In genomic region chr4:39446842-39447573, GRCh38 we compare ENCODE assay signal across 8 cellular contexts. TPM values are rescaled to one million over a fixed set of nuclear protein-coding genes. Genes with fewer than 3 reads are reported as not detected.
DNase-seq lines count a peak whose midpoint lies in the region; ATAC-seq and TF ChIP-seq lines count a peak whose summit lies in the region.

No MANE protein-coding gene starts in this region.

- WGBS in esophagus muscularis mucosa: 3% methylated on average over 22 of the region's 61 CpGs
- WGBS in urinary bladder: 5% methylated on average over 61 of the region's 61 CpGs

- H3K4me3 ChIP-seq in breast epithelium (peak overlapping the region; percentile 39 to 73 (median 49)), esophagus muscularis mucosa (peak overlapping the region; percentile 48 to 58 (median 50)), urinary bladder (ENCODE audit: low read depth, low read length) (peak overlapping the region; percentile 21)

- H3K4me1 ChIP-seq in breast epithelium: no peaks in the 10 kb centered on the region
- peaks cover 9 to 16% (median 15%) of the 10 kb centered on the region in 4 donors for H3K4me1 ChIP-seq in esophagus muscularis mucosa
- H3K4me1 ChIP-seq in urinary bladder (ENCODE audit: insufficient read depth): no peaks in the 10 kb centered on the region

- no peaks in the 10 kb centered on the region for H3K9me3 Mint-ChIP-seq in MCF 10A (ENCODE audit: unreplicated experiment)
- no peaks in the 10 kb centered on the region for H3K9me3 Mint-ChIP-seq in activated CD8-positive, alpha-beta T cell treated with anti-CD3 and anti-CD28 coated beads, Interleukin-2, amount 10 ng/mL, durations not matched to agents 7 days and 5 days (ENCODE audit: insufficient read depth)
- H3K9me3 Mint-ChIP-seq in naive thymus-derived CD8-positive, alpha-beta T cell: no peaks in the 10 kb centered on the region

- TF ChIP-seq POLR2A in breast epithelium (IDR thresholded peaks at IDR 0.05): no peak
- no peak for TF ChIP-seq POLR2A in esophagus muscularis mucosa (IDR thresholded peaks at IDR 0.05; ENCODE audit: low read depth)

- intact Hi-C loops in breast epithelium (cut with DNase I; ENCODE audit: low total_unique reads) (no loop called here), MCF 10A (cut with micrococcal nuclease) (no loop called here), esophagus muscularis mucosa (cut with DNase I) (no loop called here)

- no peak for TF ChIP-seq EP300 in esophagus muscularis mucosa (IDR thresholded peaks at IDR 0.05)

- no peaks in the 10 kb centered on the region for H3K4me1 Mint-ChIP-seq in MCF 10A (ENCODE audit: insufficient read depth, unreplicated experiment)
- H3K4me1 Mint-ChIP-seq in activated CD8-positive, alpha-beta T cell treated with anti-CD3 and anti-CD28 coated beads, Interleukin-2, amount 10 ng/mL, durations not matched to agents 7 days and 5 days (ENCODE audit: low read depth): peaks cover 17% of the 10 kb centered on the region
- H3K4me1 Mint-ChIP-seq in naive thymus-derived CD8-positive, alpha-beta T cell: peaks cover 4 to 11% (median 9%) of the 10 kb centered on the region in 4 donors

- H3K36me3 ChIP-seq in breast epithelium: no peaks in the 10 kb centered on the region
- H3K36me3 ChIP-seq in esophagus muscularis mucosa: peaks cover 0 to 28% (median 14%) of the 10 kb centered on the region in 4 donors
- H3K36me3 ChIP-seq in urinary bladder (ENCODE audit: insufficient read depth): no peaks in the 10 kb centered on the region

- CTCF ChIA-PET in MCF 10A (lab: Yijun Ruan, JAX): interaction anchor here (0.6 kb wide), 1 partner anchor 1835 kb away, joined by 3 read pairs; no protein-coding TSS in a partner anchor
- CTCF ChIA-PET in activated CD8-positive, alpha-beta T cell treated with anti-CD3 and anti-CD28 coated beads, Interleukin-2, amount 10 ng/mL, durations not matched to agents 7 days and 5 days (lab: Charles Lee): interaction anchor here (1.9 kb wide), 1 partner anchor 9 kb away, joined by 6 read pairs; no protein-coding TSS in a partner anchor

- no peaks in the 10 kb centered on the region for H3K9me3 ChIP-seq in breast epithelium
- H3K9me3 ChIP-seq in esophagus muscularis mucosa: no peaks in the 10 kb centered on the region

- peaks cover 46% of the 10 kb centered on the region for H3K36me3 Mint-ChIP-seq in MCF 10A (ENCODE audit: insufficient read depth, unreplicated experiment)
- H3K36me3 Mint-ChIP-seq in activated CD8-positive, alpha-beta T cell treated with anti-CD3 and anti-CD28 coated beads, Interleukin-2, amount 10 ng/mL, durations not matched to agents 7 days and 5 days (ENCODE audit: low read depth): peaks cover 27% of the 10 kb centered on the region
- peaks cover 0 to 23% (median 1%) of the 10 kb centered on the region in 3 donors for H3K36me3 Mint-ChIP-seq in naive thymus-derived CD8-positive, alpha-beta T cell

- peak in 2 of 3 donors; percentile 17 to 27 for TF ChIP-seq CTCF in breast epithelium (IDR thresholded peaks at IDR 0.05)
- no peak for TF ChIP-seq CTCF in MCF 10A (IDR thresholded peaks at IDR 0.05; ENCODE audit: unreplicated experiment)
- peak in 1 of 3 experiments; percentile 36 for TF ChIP-seq CTCF in esophagus muscularis mucosa (IDR thresholded peaks at IDR 0.05)

- H3K27me3 Mint-ChIP-seq in MCF 10A (ENCODE audit: insufficient read depth, unreplicated experiment): no peaks in the 10 kb centered on the region
- H3K27me3 Mint-ChIP-seq in activated CD8-positive, alpha-beta T cell treated with anti-CD3 and anti-CD28 coated beads, Interleukin-2, amount 10 ng/mL, durations not matched to agents 7 days and 5 days (ENCODE audit: low read depth): no peaks in the 10 kb centered on the region
- H3K27me3 Mint-ChIP-seq in naive thymus-derived CD8-positive, alpha-beta T cell: no peaks in the 10 kb centered on the region

- BruUV-seq in MCF 10A (replicated peaks; lab: Mats Ljungman, UMichigan): no TSS peak

- H3K4me3 Mint-ChIP-seq in MCF 10A (ENCODE audit: unreplicated experiment): no peak overlapping the region
- H3K4me3 Mint-ChIP-seq in activated CD8-positive, alpha-beta T cell treated with anti-CD3 and anti-CD28 coated beads, Interleukin-2, amount 10 ng/mL, durations not matched to agents 7 days and 5 days: peak overlapping the region; percentile 38
- peak overlapping the region; percentile 58 to 84 (median 71) for H3K4me3 Mint-ChIP-seq in naive thymus-derived CD8-positive, alpha-beta T cell

- DNase-seq in breast epithelium (ENCODE audit: low spot score in 2 of 2): peak; percentile 29 to 75
- DNase-seq in MCF 10A (ENCODE audit: unreplicated experiment): no peak
- DNase-seq in activated CD8-positive, alpha-beta T cell treated with anti-CD3 and anti-CD28 coated beads, Interleukin-2, amount 10 ng/mL, durations not matched to agents 7 days and 5 days: peak; percentile 48
- DNase-seq in esophagus muscularis mucosa (ENCODE audit: extremely low spot score): no peak
- peak; percentile 27 to 80 (median 43) for DNase-seq in naive thymus-derived CD8-positive, alpha-beta T cell
- DNase-seq in RPMI8226: no peak

- H3K27me3 ChIP-seq in breast epithelium (no peaks in the 10 kb centered on the region), esophagus muscularis mucosa (no peaks in the 10 kb centered on the region)

- no peak overlapping the region for H3K27ac Mint-ChIP-seq in MCF 10A (ENCODE audit: low read depth, unreplicated experiment)
- H3K27ac Mint-ChIP-seq in activated CD8-positive, alpha-beta T cell treated with anti-CD3 and anti-CD28 coated beads, Interleukin-2, amount 10 ng/mL, durations not matched to agents 7 days and 5 days: no peak overlapping the region
- peak overlapping the region in 8 of 10 donors; percentile 8 to 83 (median 71) for H3K27ac Mint-ChIP-seq in naive thymus-derived CD8-positive, alpha-beta T cell

- ATAC-seq in HG03103 (IDR thresholded peaks at IDR 0.05; ENCODE audit: low read depth, unreplicated experiment): peak; percentile 50
- peak; percentile 64 for ATAC-seq in activated CD8-positive, alpha-beta T cell treated with anti-CD3 and anti-CD28 coated beads, Interleukin-2, amount 10 ng/mL, durations not matched to agents 7 days and 5 days
- peak; percentile 87 to 91 for ATAC-seq in naive thymus-derived CD8-positive, alpha-beta T cell

- H3K27ac ChIP-seq in breast epithelium: peak overlapping the region; percentile 3 to 30
- peak overlapping the region in 1 of 4 donors; percentile 12 for H3K27ac ChIP-seq in esophagus muscularis mucosa (replicated peaks in 1 of 4)
- peak overlapping the region; percentile 3 for H3K27ac ChIP-seq in urinary bladder (ENCODE audit: low read depth)

- POLR2A ChIA-PET in MCF 10A (lab: Yijun Ruan, JAX): interaction anchor here (1.0 to 6.0 kb wide), 2 partner anchors 9 to 12 kb away, joined by 4 to 65 read pairs; partner anchors contain the start of genes LIAS and RPL9
- POLR2A ChIA-PET in activated CD8-positive, alpha-beta T cell treated with anti-CD3 and anti-CD28 coated beads, Interleukin-2, amount 10 ng/mL, durations not matched to agents 7 days and 5 days (lab: Charles Lee): interaction anchor here (0.9 to 2.3 kb wide), 2 partner anchors 11 to 12 kb away, joined by 3 to 19 read pairs; partner anchors contain the start of genes LIAS and RPL9
- POLR2A ChIA-PET in naive thymus-derived CD8-positive, alpha-beta T cell (lab: Charles Lee): interaction anchor here (0.6 to 3.5 kb wide), 3 partner anchors 11 to 82 kb away, joined by 3 to 26 read pairs (median 4); partner anchors contain the start of genes LIAS and RPL9

RNA-seq across cellular contexts. Expression of gene RPL9, which starts 11.7 kb away (rescaled TPM):
- total RNA-seq in breast epithelium (1,000 to 10,000 TPM; 3,854 to 5,890 (median 5,583) TPM), MCF 10A (2022) (1,405 and 1,620 TPM in 2 replicates), esophagus muscularis mucosa (1,000 to 10,000 TPM; 1,962 to 6,543 (median 3,653) TPM), urinary bladder (3,585 TPM)
- 1,000 to 10,000 TPM; 1,107 to 1,219 TPM for total RNA-seq in activated CD8-positive, alpha-beta T cell treated with anti-CD3 and anti-CD28 coated beads, Interleukin-2, amount 10 ng/mL, durations not matched to agents 7 days and 5 days
- 1,000 to 10,000 TPM; 2,423 to 2,427 TPM for total RNA-seq in naive thymus-derived CD8-positive, alpha-beta T cell
- 1,000 to 10,000 TPM; 2,739 to 3,314 (median 3,187) TPM for polyA plus RNA-seq in naive thymus-derived CD8-positive, alpha-beta T cell
- 1,361 TPM for polyA plus RNA-seq in urinary bladder

RNA-seq across cellular contexts. Expression of gene LIAS, which starts 11.8 kb away (rescaled TPM):
- total RNA-seq in breast epithelium: 10 to 100 TPM; 10.6 to 17.9 (median 13.1) TPM
- total RNA-seq in MCF 10A (2022): 21.6 and 24.6 TPM in 2 replicates
- total RNA-seq in activated CD8-positive, alpha-beta T cell treated with anti-CD3 and anti-CD28 coated beads, Interleukin-2, amount 10 ng/mL, durations not matched to agents 7 days and 5 days: 10 to 100 TPM; 15.3 to 16.1 TPM
- total RNA-seq in esophagus muscularis mucosa: 10 to 100 TPM in 2 of 4 donors, 1 to 10 TPM in 2; 8.5 to 11.6 (median 9.7) TPM
- 10 to 100 TPM; 25.5 to 28.0 TPM for total RNA-seq in naive thymus-derived CD8-positive, alpha-beta T cell
- polyA plus RNA-seq in naive thymus-derived CD8-positive, alpha-beta T cell: 10 to 100 TPM; 14.6 to 20.7 (median 15.9) TPM
- total RNA-seq in urinary bladder: 25.4 TPM
- 14.6 TPM for polyA plus RNA-seq in urinary bladder

RNA-seq across cellular contexts. Expression of gene KLB, which starts 40.3 kb away (rescaled TPM):
- 10 to 100 TPM in 1 of 3 donors, 1 to 10 TPM in 2; 2.0 to 23.2 (median 4.6) TPM for total RNA-seq in breast epithelium
- not detected in 2 replicates for total RNA-seq in MCF 10A (2022)
- total RNA-seq in activated CD8-positive, alpha-beta T cell treated with anti-CD3 and anti-CD28 coated beads, Interleukin-2, amount 10 ng/mL, durations not matched to agents 7 days and 5 days: not detected
- total RNA-seq in esophagus muscularis mucosa: under 1 TPM in 1 of 4 donors, not detected in 3; under 0.01 TPM
- total RNA-seq in naive thymus-derived CD8-positive, alpha-beta T cell: under 1 TPM in 1 of 2 experiments, not detected in 1; 0.05 TPM
- polyA plus RNA-seq in naive thymus-derived CD8-positive, alpha-beta T cell: under 1 TPM in 1 of 3 donors, not detected in 2; 0.03 TPM
- total RNA-seq in urinary bladder: 0.16 TPM
- polyA plus RNA-seq in urinary bladder: 0.48 TPM

Comparison
In these comparisons a context has a peak if more than half of its experiments do, and no peak if none do; other contexts are left out.
1. DNase-seq: peak in breast epithelium (2 of 2), activated CD8-positive, alpha-beta T cell treated with anti-CD3 and anti-CD28 coated beads, Interleukin-2, amount 10 ng/mL, durations not matched to agents 7 days and 5 days (single experiment) and naive thymus-derived CD8-positive, alpha-beta T cell (10 of 10); none in MCF 10A (single experiment), esophagus muscularis mucosa (single experiment) and RPMI8226 (single experiment).
2. H3K27ac Mint-ChIP-seq: peak in naive thymus-derived CD8-positive, alpha-beta T cell (8 of 10); none in MCF 10A (single experiment) and activated CD8-positive, alpha-beta T cell treated with anti-CD3 and anti-CD28 coated beads, Interleukin-2, amount 10 ng/mL, durations not matched to agents 7 days and 5 days (single experiment).
3. Peak in every context shown above with its lines, with median percentiles within 50 percentile points of each other: H3K4me3 ChIP-seq and ATAC-seq.